8 cellular contexts compared by ENCODE assay signal in genomic region chr12:57604454-57605307, GRCh38. TPM values are rescaled to one million over a fixed set of nuclear protein-coding genes. Genes with fewer than 3 reads are reported as not detected.
A peak's percentile ranks its signal among the peaks of the same experiment; 100 is the strongest.
DNase-seq lines count a peak whose midpoint lies in the region; ATAC-seq, FAIRE-seq and TF ChIP-seq lines count a peak whose summit lies in the region.

Gene DTX3 (plus strand): TSS chr12:57604824. CDS start chr12:57606518, 1,694 bp downstream.

- peaks cover 25% of the 10 kb centered on the region for H3K4me1 Mint-ChIP-seq in T-helper 17 cell

- DNase-seq in GM10266 (ENCODE audit: extremely low spot score) (peak; percentile 79), T-helper 17 cell (peak in 1 of 3 donors; percentile 20), dorsolateral prefrontal cortex (peak in 9 of 10 donors; percentile 71 to 87 (median 77)), right lobe of liver (no peak), D721Med (ENCODE audit: insufficient read length, low spot score) (no peak)
- DNase-seq in stimulated activated naive CD4-positive, alpha-beta T cell (lab: John Stamatoyannopoulos, UW) = peak in 5 of 6 experiments; percentile 11 to 37 (median 20)

- no peak for TF ChIP-seq CTCF in GM10266 (IDR thresholded peaks at IDR 0.05; ENCODE audit: control insufficient read depth, insufficient read depth, low read depth, missing control alignments)
- peak in 8 of 56 donors; percentile 8 to 23 (median 12) for TF ChIP-seq CTCF in dorsolateral prefrontal cortex (IDR thresholded peaks at IDR 0.05 in 54 of 56, conservative IDR thresholded peaks at IDR 0.05 in 2 of 56; ENCODE audit: low read depth in 1 of 56, partially characterized antibody in 56 of 56)
- no peak for TF ChIP-seq CTCF in right lobe of liver (IDR thresholded peaks at IDR 0.05)
- TF ChIP-seq CTCF in D721Med (IDR thresholded peaks at IDR 0.05; ENCODE audit: insufficient read depth, missing control alignments) = no peak

- no peak for TF ChIP-seq POLR2A in right lobe of liver (IDR thresholded peaks at IDR 0.05)

- peak; percentile 48 for ATAC-seq in HG03342 (IDR thresholded peaks at IDR 0.05; ENCODE audit: unreplicated experiment)
- ATAC-seq in T-helper 17 cell = peak; percentile 76
- peak; percentile 14 to 44 (median 26) for ATAC-seq in right lobe of liver
- ATAC-seq in HG03571 (IDR thresholded peaks at IDR 0.05; ENCODE audit: unreplicated experiment) = no peak

- H3K36me3 ChIP-seq in right lobe of liver = peaks cover 0 to 3% (median 0%) of the 10 kb centered on the region in 4 donors

- intact Hi-C loops in dorsolateral prefrontal cortex (cut with DNase I) = no loop called here
- intact Hi-C loops in right lobe of liver (cut with DNase I) = no loop called here

- peak within 1 kb of the TSS; percentile 56 to 88 (median 77) for H3K4me3 ChIP-seq in dorsolateral prefrontal cortex
- H3K4me3 ChIP-seq in right lobe of liver = peak within 1 kb of the TSS; percentile 37 to 45 (median 39)

- H3K27ac ChIP-seq in dorsolateral prefrontal cortex (peak within 1 kb of the TSS; percentile 62 to 98 (median 94)), right lobe of liver (peak within 1 kb of the TSS; percentile 56 to 72 (median 59))

- H3K27me3 ChIP-seq in dorsolateral prefrontal cortex (no peaks in the 10 kb centered on the region), right lobe of liver (no peaks in the 10 kb centered on the region)

- H3K9me3 ChIP-seq in T-helper 17 cell (ENCODE audit: control insufficient read depth, low read length, poor library complexity, severe bottlenecking) (no peaks in the 10 kb centered on the region), right lobe of liver (no peaks in the 10 kb centered on the region)

- H3K27ac Mint-ChIP-seq in T-helper 17 cell = peak within 1 kb of the TSS; percentile 88

- H3K27me3 Mint-ChIP-seq in T-helper 17 cell = no peaks in the 10 kb centered on the region

- H3K4me3 Mint-ChIP-seq in T-helper 17 cell = peak within 1 kb of the TSS; percentile 82

- no peaks in the 10 kb centered on the region for H3K4me1 ChIP-seq in right lobe of liver

- 3% methylated on average over 41 of the region's 52 CpGs for WGBS in right lobe of liver (ENCODE audit: insufficient coverage, low coverage, low lambda C conversion rate, missing lambda C conversion rate)

- peaks cover 11% of the 10 kb centered on the region for H3K36me3 Mint-ChIP-seq in T-helper 17 cell (ENCODE audit: low read depth)

- FAIRE-seq in D721Med (lab: Jason Lieb, UNC) = no peak

RNA-seq across cellular contexts. Expression of gene DTX3, which starts in this region (rescaled TPM):
- total RNA-seq in T-helper 17 cell (10 to 100 TPM; 24.4 to 32.8 TPM), dorsolateral prefrontal cortex (100 to 1,000 TPM in 112 of 120 experiments, 10 to 100 TPM in 8; 85.9 to 178 (median 123) TPM), right lobe of liver (1 to 10 TPM in 5 of 6 experiments, under 1 TPM in 1; 0.86 to 2.7 (median 1.9) TPM)

Comparison
In these comparisons a context has a peak if more than half of its experiments do, and no peak if none do; other contexts are left out.
1. RNA of gene DTX3 (total RNA-seq): 85.9 to 178 TPM in dorsolateral prefrontal cortex and 24.4 to 32.8 TPM in T-helper 17 cell; 0.86 to 2.7 TPM in right lobe of liver; every median in the first group is over 4 times any median in the second.
2. DNase-seq: peak in GM10266 (single experiment), dorsolateral prefrontal cortex (9 of 10) and stimulated activated naive CD4-positive, alpha-beta T cell (5 of 6); none in right lobe of liver (0 of 3) and D721Med (single experiment).